Comparison of ENCODE assay signal across 27 cellular contexts in the genomic region with DNA sequence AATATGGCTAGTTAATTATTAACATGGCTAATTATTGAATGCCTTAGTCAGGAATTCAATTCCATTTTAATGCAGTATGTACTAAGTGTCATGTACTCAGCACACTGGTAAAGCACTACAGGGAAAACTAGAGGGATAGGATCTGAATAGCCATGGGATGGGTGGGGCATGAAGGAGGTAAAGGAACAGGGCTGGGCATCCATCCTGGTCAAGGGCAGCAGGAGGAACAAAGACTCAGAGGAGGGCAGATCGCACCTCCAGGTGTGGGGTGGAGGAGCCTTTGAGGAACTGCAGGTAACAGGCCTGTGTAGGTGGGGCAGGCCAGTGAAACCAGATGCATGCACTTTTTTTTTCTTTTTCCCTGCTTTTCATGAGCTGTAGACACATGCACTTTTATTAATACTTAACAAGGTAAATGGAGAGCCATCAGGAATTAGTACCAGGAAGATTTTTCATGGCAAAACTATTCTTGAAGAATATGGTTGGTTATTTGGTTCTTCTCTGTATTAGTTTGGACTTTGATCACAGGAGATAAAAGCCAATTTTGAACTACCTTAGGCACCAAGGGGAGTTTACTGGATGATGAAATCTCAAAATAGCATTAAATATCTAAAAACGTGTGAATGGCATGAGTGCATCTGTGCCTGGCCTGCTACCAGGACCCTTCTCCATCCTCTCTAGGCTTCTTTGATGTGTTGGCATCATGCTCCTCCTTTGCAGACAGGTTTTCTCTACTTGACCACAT.
"Had no signal": no experiment of that assay in that cellular context is flagged by ENCODE, and none has a peak within 500 bp of the region (broad histone marks: within the 10 kb centered on the region; RNA-seq: fewer than 3 reads in every experiment).

No MANE protein-coding gene starts in this region.

- H3K27ac ChIP-seq: ascending aorta, esophagus squamous epithelium, heart right ventricle, neural progenitor cell, skin epidermis, thoracic aorta, upper lobe of left lung, vagina had no signal

- ATAC-seq: heart right ventricle; naive thymus-derived CD8-positive, alpha-beta T cell; sciatic nerve; stimulated activated effector memory CD8-positive, alpha-beta T cell treated with anti-CD3 and anti-CD28 coated beads, Interleukin-12 subunit alpha, Interleukin-12 subunit beta, amount 100 ng/mL, for 72 hours; T-helper 17 cell had no signal

- H3K4me3 ChIP-seq: ascending aorta, esophagus squamous epithelium, heart right ventricle, neural progenitor cell, skin epidermis, thoracic aorta, upper lobe of left lung, vagina had no signal

- DNase-seq: activated CD4-positive, alpha-beta memory T cell treated with anti-CD3 and anti-CD28 coated beads, Interleukin-2, amount 10 ng/mL, durations not matched to agents 7 days and 5 days; activated CD4-positive, alpha-beta T cell treated with anti-CD3 and anti-CD28 coated beads for 1 hour; activated CD4-positive, alpha-beta T cell treated with anti-CD3 and anti-CD28 coated beads, Interleukin-2, amount 10 ng/mL, durations not matched to agents 7 days and 5 days; activated CD8-positive, alpha-beta memory T cell treated with anti-CD3 and anti-CD28 coated beads, Interleukin-2, amount 50 U/mL, for 48 hours; activated gamma-delta T cell; activated naive CD4-positive, alpha-beta T cell treated with anti-CD3 and anti-CD28 coated beads, Interleukin-2, amount 10 ng/mL, durations not matched to agents 7 days and 5 days; activated naive CD8-positive, alpha-beta T cell treated with anti-CD3 and anti-CD28 coated beads, Interleukin-2, amount 10 ng/mL, durations not matched to agents 7 days and 5 days; activated T-cell treated with anti-CD3 and anti-CD28 coated beads, Interleukin-2, amount 50 U/mL, for 24 hours; endodermal cell; esophagus squamous epithelium; foreskin melanocyte; heart right ventricle; kidney glomerular epithelial cell; naive thymus-derived CD8-positive, alpha-beta T cell; posterior cingulate gyrus; stimulated activated CD4-positive, alpha-beta T cell treated with anti-CD3 and anti-CD28 coated beads, Interleukin-4, amount 100 ng/mL, for 24 hours; SW 1271; T-helper 17 cell; T1000; upper lobe of left lung had no signal

- H3K27me3 ChIP-seq: ascending aorta, esophagus squamous epithelium, heart right ventricle, neural progenitor cell, upper lobe of left lung, vagina had no signal

- H3K4me1 ChIP-seq: ascending aorta, esophagus squamous epithelium, heart right ventricle, upper lobe of left lung, vagina had no signal

- H3K36me3 ChIP-seq: neural progenitor cell had no signal

- H3K9me3 ChIP-seq: ascending aorta, esophagus squamous epithelium, heart right ventricle, thoracic aorta, upper lobe of left lung, vagina had no signal
